In the genomic region with DNA sequence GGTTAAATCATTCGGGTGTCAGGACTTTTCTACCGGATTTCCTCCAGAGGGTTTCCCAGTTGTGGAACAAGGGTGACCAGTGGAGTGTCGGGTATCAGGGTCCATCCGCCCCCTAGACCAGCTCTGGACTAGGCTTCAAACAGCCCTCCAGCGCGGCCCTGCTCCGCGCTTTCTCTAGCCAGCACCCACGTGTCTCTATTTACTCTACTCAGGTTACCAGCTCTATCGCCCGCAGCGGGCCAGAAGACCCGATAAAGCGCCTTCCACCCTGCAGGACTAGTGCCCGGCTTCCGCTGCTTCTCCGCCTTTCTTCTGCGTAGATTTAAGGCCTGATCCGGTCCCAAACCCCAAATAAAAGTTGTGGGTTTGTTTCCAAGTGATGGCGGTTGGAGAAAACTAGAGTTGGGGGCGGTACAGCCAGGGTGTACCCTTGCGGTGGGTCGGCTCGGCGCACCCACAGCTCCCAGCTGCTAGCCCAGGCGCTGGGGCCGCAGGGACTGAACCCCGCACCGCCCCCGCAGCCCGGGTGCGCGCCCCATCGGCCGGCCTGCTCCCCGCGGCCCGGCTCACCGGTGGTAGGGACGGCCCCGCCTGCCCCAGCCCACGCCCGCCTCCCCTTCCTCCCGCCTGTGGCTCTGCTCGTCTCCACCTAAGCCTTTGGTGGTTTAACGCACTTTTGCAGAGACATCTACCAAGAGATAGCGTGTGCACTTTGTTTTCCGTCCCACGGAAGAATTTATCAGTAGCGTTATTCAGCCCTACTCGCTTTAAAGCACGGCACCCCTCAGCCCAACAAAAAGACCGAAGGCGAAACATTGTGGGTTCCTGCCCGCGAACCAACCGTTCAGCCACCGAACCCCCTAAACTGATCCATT, we compare ENCODE assay signal across 8 cellular contexts. TPM values are rescaled to one million over a fixed set of nuclear protein-coding genes. Genes with fewer than 3 reads are reported as not detected.
DNase-seq lines count a peak whose midpoint lies in the region; ATAC-seq and TF ChIP-seq lines count a peak whose summit lies in the region.

No MANE protein-coding gene starts in this region.

- peaks cover 31% of the 10 kb centered on the region for H3F3A ChIP-seq in MM.1S (ENCODE audit: insufficient read depth, low read length)

- H3K27ac Mint-ChIP-seq in activated CD4-positive, alpha-beta T cell treated with anti-CD3 and anti-CD28 coated beads for 36 hours: peak overlapping the region; percentile 96
- H3K27ac Mint-ChIP-seq in endodermal cell (no peak overlapping the region), neural crest cell (ENCODE audit: unreplicated experiment) (peak overlapping the region; percentile 48)

- no peaks in the 10 kb centered on the region for H3K9me2 ChIP-seq in MM.1S (replicated peaks; ENCODE audit: insufficient read depth, low read length)

- WGBS in endodermal cell (ENCODE audit: insufficient coverage in 1 of 2, insufficient read length in 1 of 2), 2 experiments: 1% methylated on average over 31 to 58 of the region's 58 CpGs
- 3% methylated on average over 58 of the region's 58 CpGs for WGBS in urinary bladder

- peak; percentile 72 for DNase-seq in MM.1S
- peak; percentile 86 for DNase-seq in activated CD4-positive, alpha-beta T cell treated with anti-CD3 and anti-CD28 coated beads for 36 hours
- peak; percentile 90 for DNase-seq in endodermal cell
- peak; percentile 31 for DNase-seq in neural crest cell (ENCODE audit: low read depth, low spot score)
- DNase-seq in HuH-7.5 (ENCODE audit: low spot score): no peak
- DNase-seq in substantia nigra (lab: John Stamatoyannopoulos, UW): no peak

- peak overlapping the region; percentile 85 for H3K4me3 Mint-ChIP-seq in activated CD4-positive, alpha-beta T cell treated with anti-CD3 and anti-CD28 coated beads for 36 hours
- H3K4me3 Mint-ChIP-seq in endodermal cell (peak overlapping the region; percentile 67), neural crest cell (peak overlapping the region; percentile 99)

- no peaks in the 10 kb centered on the region for H4K20me1 ChIP-seq in MM.1S (ENCODE audit: insufficient read depth, low read length)

- H3K79me2 ChIP-seq in MM.1S (ENCODE audit: low read length): peaks cover 56% of the 10 kb centered on the region

- H3K4me1 ChIP-seq in MM.1S (ENCODE audit: low read length): peaks cover 19% of the 10 kb centered on the region
- peaks cover 8% of the 10 kb centered on the region for H3K4me1 ChIP-seq in endodermal cell (ENCODE audit: control insufficient read depth, insufficient read depth, low read length)
- H3K4me1 ChIP-seq in urinary bladder (ENCODE audit: insufficient read depth): peaks cover 3% of the 10 kb centered on the region

- H3K4me1 Mint-ChIP-seq in activated CD4-positive, alpha-beta T cell treated with anti-CD3 and anti-CD28 coated beads for 36 hours: peaks cover 39% of the 10 kb centered on the region
- peaks cover 17% of the 10 kb centered on the region for H3K4me1 Mint-ChIP-seq in endodermal cell
- peaks cover 50% of the 10 kb centered on the region for H3K4me1 Mint-ChIP-seq in neural crest cell

- H3K27ac ChIP-seq in MM.1S (ENCODE audit: low read length) (peak overlapping the region; percentile 42; the same call in 1 of the 2 replicates), endodermal cell (ENCODE audit: low read depth, low read length) (no peak overlapping the region), urinary bladder (ENCODE audit: low read depth) (no peak overlapping the region), substantia nigra (ENCODE audit: low read depth, low read length, poor library complexity, severe bottlenecking) (no peak overlapping the region)

- H3K4me3 ChIP-seq in MM.1S (ENCODE audit: low read length) (peak overlapping the region; percentile 96), endodermal cell (ENCODE audit: low read length) (peak overlapping the region; percentile 81), urinary bladder (ENCODE audit: low read depth, low read length) (peak overlapping the region; percentile 72)

- CTCF ChIA-PET in activated CD4-positive, alpha-beta T cell treated with anti-CD3 and anti-CD28 coated beads for 36 hours (lab: Charles Lee): interaction anchor here (0.7 to 1.6 kb wide), 6 partner anchors 51 to 406 kb away, joined by 3 to 4 read pairs (median 3); no protein-coding TSS in a partner anchor

- intact Hi-C loops in activated CD4-positive, alpha-beta T cell treated with anti-CD3 and anti-CD28 coated beads for 36 hours (cut with DNase I, micrococcal nuclease): loop anchor here (1.0 to 5.0 kb wide), 12 partner anchors 16 to 456 kb away; a partner anchor contains a TSS

- ATAC-seq in GM19025 (IDR thresholded peaks at IDR 0.05; ENCODE audit: low read depth, unreplicated experiment): peak; percentile 25
- ATAC-seq in activated CD4-positive, alpha-beta T cell treated with anti-CD3 and anti-CD28 coated beads for 36 hours: peak; percentile 35

- TF ChIP-seq CTCF in MM.1S (IDR thresholded peaks at IDR 0.05; ENCODE audit: low read length) (peak; percentile 5; the same call in 1 of the 2 replicates), endodermal cell (conservative IDR thresholded peaks at IDR 0.05) (peak; percentile 55), neural crest cell (conservative IDR thresholded peaks at IDR 0.05) (peak; percentile 40)

- peak overlapping the region; percentile 97 for H2AFZ ChIP-seq in MM.1S (ENCODE audit: low read length)

- H3K36me3 ChIP-seq in MM.1S (replicated peaks; ENCODE audit: insufficient read depth, low read length) (peaks cover 9% of the 10 kb centered on the region; the same call in 1 of the 2 replicates), endodermal cell (ENCODE audit: control insufficient read depth, insufficient read depth, low read length) (no peaks in the 10 kb centered on the region), urinary bladder (ENCODE audit: insufficient read depth) (no peaks in the 10 kb centered on the region)

- H3K4me2 ChIP-seq in MM.1S (ENCODE audit: low read depth, low read length): peak overlapping the region; percentile 80

- POLR2A ChIA-PET in activated CD4-positive, alpha-beta T cell treated with anti-CD3 and anti-CD28 coated beads for 36 hours (lab: Charles Lee): interaction anchor here (0.6 to 1.5 kb wide), 7 partner anchors 9 to 135 kb away, joined by 3 to 6 read pairs (median 4); no protein-coding TSS in a partner anchor

- H3K9me3 ChIP-seq in MM.1S (replicated peaks; ENCODE audit: insufficient read depth, low read length) (no peaks in the 10 kb centered on the region), endodermal cell (ENCODE audit: control insufficient read depth, low read length) (no peaks in the 10 kb centered on the region)

- no peaks in the 10 kb centered on the region for H3K9me3 Mint-ChIP-seq in activated CD4-positive, alpha-beta T cell treated with anti-CD3 and anti-CD28 coated beads for 36 hours (ENCODE audit: low read depth)
- H3K9me3 Mint-ChIP-seq in endodermal cell (no peaks in the 10 kb centered on the region), neural crest cell (no peaks in the 10 kb centered on the region)

- H3K9ac ChIP-seq in MM.1S (ENCODE audit: low read length): peak overlapping the region; percentile 76; the same call in 1 of the 2 replicates
- no peak overlapping the region for H3K9ac ChIP-seq in endodermal cell (ENCODE audit: extremely low read depth, low read length, poor library complexity, severe bottlenecking)

- peaks cover 23% of the 10 kb centered on the region for H3K27me3 ChIP-seq in MM.1S (replicated peaks; ENCODE audit: insufficient read depth, low read length)
- peaks cover 97% of the 10 kb centered on the region for H3K27me3 ChIP-seq in endodermal cell (ENCODE audit: control insufficient read depth, insufficient read depth, low read length, poor library complexity, severe bottlenecking)

- peaks cover 12% of the 10 kb centered on the region for H3K27me3 Mint-ChIP-seq in activated CD4-positive, alpha-beta T cell treated with anti-CD3 and anti-CD28 coated beads for 36 hours
- peaks cover 93% of the 10 kb centered on the region for H3K27me3 Mint-ChIP-seq in endodermal cell (ENCODE audit: insufficient read depth)
- H3K27me3 Mint-ChIP-seq in neural crest cell (ENCODE audit: low read depth): peaks cover 61% of the 10 kb centered on the region

- peaks cover 41% of the 10 kb centered on the region for H3K36me3 Mint-ChIP-seq in activated CD4-positive, alpha-beta T cell treated with anti-CD3 and anti-CD28 coated beads for 36 hours (ENCODE audit: low read depth)
- H3K36me3 Mint-ChIP-seq in endodermal cell (ENCODE audit: low read depth) (no peaks in the 10 kb centered on the region), neural crest cell (ENCODE audit: low read depth) (no peaks in the 10 kb centered on the region)

RNA-seq across cellular contexts. Expression of a gene that starts 2.1 kb away (rescaled TPM):
- 100 to 1,000 TPM; 175 to 302 TPM for total RNA-seq in activated CD4-positive, alpha-beta T cell treated with anti-CD3 and anti-CD28 coated beads for 36 hours
- total RNA-seq in endodermal cell (1 to 10 TPM in 1 of 2 donors, under 1 TPM in 1; 0.95 to 1.6 TPM), neural crest cell (55.0 and 62.1 TPM in 2 replicates), urinary bladder (9.5 TPM)
- 64.3 TPM for polyA plus RNA-seq in endodermal cell (2013, experiment 1 of 2)
- 58.7 TPM for polyA plus RNA-seq in endodermal cell (2013, experiment 2 of 2)
- 7.7 TPM for polyA plus RNA-seq in urinary bladder

Comparison
In these comparisons a context has a peak if more than half of its experiments do, and no peak if none do; other contexts are left out.
1. DNase-seq: peak in MM.1S (single experiment), activated CD4-positive, alpha-beta T cell treated with anti-CD3 and anti-CD28 coated beads for 36 hours (single experiment), endodermal cell (single experiment) and neural crest cell (single experiment); none in HuH-7.5 (single experiment) and substantia nigra (0 of 49).
2. CTCF ChIP-seq: peak in every context shown above with its lines; median percentile 55 in endodermal cell; 40 in neural crest cell; 5 in MM.1S.
3. Peak in every context shown above with its lines, with median percentiles within 50 percentile points of each other: H3K4me3 ChIP-seq and H3K4me3 Mint-ChIP-seq.